Comparison of ENCODE assay signal across 10 cellular contexts in genomic region chr15:33311312-33311971, GRCh38. TPM values are rescaled to one million over a fixed set of nuclear protein-coding genes. Genes with fewer than 3 reads are reported as not detected.
DNase-seq lines count a peak whose midpoint lies in the region; ATAC-seq and TF ChIP-seq lines count a peak whose summit lies in the region.
"Had no signal": no experiment of that assay in that cellular context is flagged by ENCODE, and none has a peak within 500 bp of the region (broad histone marks: within the 10 kb centered on the region; RNA-seq: fewer than 3 reads in every experiment).

No MANE protein-coding gene starts in this region.

- TF ChIP-seq POLR2A in esophagus muscularis mucosa (IDR thresholded peaks at IDR 0.05; ENCODE audit: low read depth) (no peak), uterus (IDR thresholded peaks at IDR 0.05) (no peak)

- H3K4me1 Mint-ChIP-seq in nephron progenitor cell: peaks cover 13% of the 10 kb centered on the region
- H3K4me1 Mint-ChIP-seq: activated naive CD4-positive, alpha-beta T cell treated with anti-CD3 and anti-CD28 coated beads, Interleukin-2, amount 10 ng/mL, durations not matched to agents 7 days and 5 days had no signal

- H3K27ac ChIP-seq in cardiac muscle cell: no peak overlapping the region
- peak overlapping the region; percentile 61 to 79 (median 76) for H3K27ac ChIP-seq in esophagus muscularis mucosa (replicated peaks in 1 of 4)
- peak overlapping the region; percentile 77 to 85 for H3K27ac ChIP-seq in uterus

- H3K36me3 Mint-ChIP-seq in nephron progenitor cell (ENCODE audit: low read depth): no peaks in the 10 kb centered on the region
- H3K36me3 Mint-ChIP-seq: activated naive CD4-positive, alpha-beta T cell treated with anti-CD3 and anti-CD28 coated beads, Interleukin-2, amount 10 ng/mL, durations not matched to agents 7 days and 5 days had no signal

- H3K27me3 ChIP-seq in cardiac muscle cell (peaks cover 57% of the 10 kb centered on the region), esophagus muscularis mucosa (peaks cover 0 to 22% (median 0%) of the 10 kb centered on the region in 4 donors), uterus (no peaks in the 10 kb centered on the region)

- H3K9me3 Mint-ChIP-seq in nephron progenitor cell: no peaks in the 10 kb centered on the region
- H3K9me3 Mint-ChIP-seq: activated naive CD4-positive, alpha-beta T cell treated with anti-CD3 and anti-CD28 coated beads, Interleukin-2, amount 10 ng/mL, durations not matched to agents 7 days and 5 days had no signal

- WGBS in esophagus muscularis mucosa: under 1% methylated on average over 33 of the region's 38 CpGs

- ATAC-seq in Right ventricle myocardium inferior: no peak
- ATAC-seq in HG03025 (IDR thresholded peaks at IDR 0.05; ENCODE audit: low FRiP score, unreplicated experiment): no peak

- H3K36me3 ChIP-seq in cardiac muscle cell: no peaks in the 10 kb centered on the region
- no peaks in the 10 kb centered on the region for H3K36me3 ChIP-seq in esophagus muscularis mucosa
- H3K36me3 ChIP-seq in uterus: no peaks in the 10 kb centered on the region

- H3K27me3 Mint-ChIP-seq in nephron progenitor cell (ENCODE audit: low read depth, poor library complexity): peaks cover 67% of the 10 kb centered on the region

- H3K4me1 ChIP-seq in cardiac muscle cell (ENCODE audit: low read depth) (no peaks in the 10 kb centered on the region), esophagus muscularis mucosa (peaks cover 0 to 36% (median 35%) of the 10 kb centered on the region in 4 donors), uterus (no peaks in the 10 kb centered on the region)

- TF ChIP-seq CTCF in cardiac muscle cell (IDR thresholded peaks at IDR 0.05; ENCODE audit: low read depth, low read length) (no peak), esophagus muscularis mucosa (IDR thresholded peaks at IDR 0.05) (no peak), nephron progenitor cell (IDR thresholded peaks at IDR 0.05) (no peak), uterus (IDR thresholded peaks at IDR 0.05) (peak in 3 of 4 experiments; percentile 8 to 24 (median 23))

- H3K9me3 ChIP-seq in cardiac muscle cell (ENCODE audit: low read depth) (no peaks in the 10 kb centered on the region), esophagus muscularis mucosa (no peaks in the 10 kb centered on the region), uterus (no peaks in the 10 kb centered on the region)

- no peak for TF ChIP-seq EP300 in esophagus muscularis mucosa (IDR thresholded peaks at IDR 0.05)

- H3K4me3 ChIP-seq in cardiac muscle cell: peak overlapping the region; percentile 45
- H3K4me3 ChIP-seq in esophagus muscularis mucosa: peak overlapping the region; percentile 60 to 67 (median 62)
- H3K4me3 ChIP-seq in uterus: peak overlapping the region; percentile 45 to 72

- DNase-seq in cardiac muscle cell (ENCODE audit: low read depth in 1 of 2, low spot score in 1 of 2) (peak in 1 of 2 donors; percentile 11), Right ventricle myocardium inferior (ENCODE audit: missing footprints) (no peak), esophagus muscularis mucosa (ENCODE audit: extremely low spot score) (peak; percentile 83), nephron progenitor cell (peak; percentile 47), uterus (peak; percentile 17 to 27), SHP77 treated with DMSO at 0.1 percent for 48 hours (lab: John Stamatoyannopoulos, UW) (no peak)
- no peak for DNase-seq in effector CD4-positive, alpha-beta T cell
- DNase-seq: activated naive CD4-positive, alpha-beta T cell treated with anti-CD3 and anti-CD28 coated beads, Interleukin-2, amount 10 ng/mL, durations not matched to agents 7 days and 5 days had no signal

- intact Hi-C loops in Right ventricle myocardium inferior (cut with DNase I): no loop called here
- intact Hi-C loops in esophagus muscularis mucosa (cut with DNase I): no loop called here
- intact Hi-C loops in uterus (cut with DNase I; ENCODE audit: low total_unique reads): loop anchor here (10.0 kb wide), 1 partner anchor 393 kb away; no protein-coding TSS in a partner anchor

- peak overlapping the region; percentile 75 for H3K4me3 Mint-ChIP-seq in nephron progenitor cell
- H3K4me3 Mint-ChIP-seq: activated naive CD4-positive, alpha-beta T cell treated with anti-CD3 and anti-CD28 coated beads, Interleukin-2, amount 10 ng/mL, durations not matched to agents 7 days and 5 days had no signal

- no peak overlapping the region for H3K27ac Mint-ChIP-seq in nephron progenitor cell
- H3K27ac Mint-ChIP-seq: activated naive CD4-positive, alpha-beta T cell treated with anti-CD3 and anti-CD28 coated beads, Interleukin-2, amount 10 ng/mL, durations not matched to agents 7 days and 5 days had no signal

RNA-seq across cellular contexts. Expression of gene RYR3, which starts 0.7 kb away (rescaled TPM):
- total RNA-seq in cardiac muscle cell: 0.39 and 0.42 TPM in 2 replicates
- polyA plus RNA-seq in cardiac muscle cell: 0.54 and 0.72 TPM in 2 replicates
- not detected for total RNA-seq in Right ventricle myocardium inferior
- 1 to 10 TPM; 3.7 to 7.2 (median 4.5) TPM for total RNA-seq in esophagus muscularis mucosa
- total RNA-seq in uterus: 10 to 100 TPM in 3 of 4 donors, 1 to 10 TPM in 1; 9.1 to 64.0 (median 30.4) TPM
- total RNA-seq: LHCN-M2 had no signal

Comparison
In these comparisons a context has a peak if more than half of its experiments do, and no peak if none do; other contexts are left out.
1. DNase-seq: peak in esophagus muscularis mucosa (single experiment), nephron progenitor cell (single experiment) and uterus (2 of 2); none in Right ventricle myocardium inferior (single experiment), effector CD4-positive, alpha-beta T cell (single experiment) and SHP77 treated with DMSO at 0.1 percent for 48 hours (single experiment).
2. CTCF ChIP-seq: peak in uterus (3 of 4); none in cardiac muscle cell (single experiment), esophagus muscularis mucosa (0 of 3) and nephron progenitor cell (single experiment).
3. Peak in every context shown above with its lines, with median percentiles within 50 percentile points of each other: H3K4me3 ChIP-seq.